In genomic region chr15:82314769-82315518, GRCh38 we compare ENCODE assay signal across 19 cellular contexts. TPM values are rescaled to one million over a fixed set of nuclear protein-coding genes. Genes with fewer than 3 reads are reported as not detected.
DNase-seq lines count a peak whose midpoint lies in the region; ATAC-seq and TF ChIP-seq lines count a peak whose summit lies in the region.
"Had no signal": no experiment of that assay in that cellular context is flagged by ENCODE, and none has a peak within 500 bp of the region (broad histone marks: within the 10 kb centered on the region; RNA-seq: fewer than 3 reads in every experiment).

No MANE protein-coding gene starts in this region.

- H3K4me1 ChIP-seq in RWPE2 (ENCODE audit: insufficient read depth, poor library complexity, severe bottlenecking) = no peaks in the 10 kb centered on the region
- H3K4me1 ChIP-seq: Caco-2 had no signal

- no peak for ATAC-seq in activated naive CD8-positive, alpha-beta T cell treated with anti-CD3 and anti-CD28 coated beads, Interleukin-2, amount 10 ng/mL, durations not matched to agents 7 days and 5 days (ENCODE audit: low read depth)
- no peak for ATAC-seq in activated naive CD8-positive, alpha-beta T cell treated with anti-CD3 and anti-CD28 coated beads, Interleukin-2, amount 50 U/mL, for 24 hours
- no peak for ATAC-seq in RWPE2 (ENCODE audit: low read depth)
- ATAC-seq in stimulated activated effector memory CD8-positive, alpha-beta T cell treated with anti-CD3 and anti-CD28 coated beads, Interleukin-12 subunit alpha, Interleukin-12 subunit beta, amount 100 ng/mL, for 72 hours = no peak
- ATAC-seq: HepG2, PC-3 had no signal

- H3K27me3 ChIP-seq in RWPE2 (ENCODE audit: insufficient read depth, poor library complexity, severe bottlenecking) = no peaks in the 10 kb centered on the region

- peaks cover 1% of the 10 kb centered on the region for H3K4me1 Mint-ChIP-seq in activated naive CD8-positive, alpha-beta T cell treated with anti-CD3 and anti-CD28 coated beads, Interleukin-2, amount 10 ng/mL, durations not matched to agents 7 days and 5 days
- H3K4me1 Mint-ChIP-seq in activated naive CD8-positive, alpha-beta T cell treated with anti-CD3 and anti-CD28 coated beads, Interleukin-2, amount 50 U/mL, for 24 hours = no peaks in the 10 kb centered on the region
- H3K4me1 Mint-ChIP-seq in stimulated activated effector memory CD8-positive, alpha-beta T cell treated with anti-CD3 and anti-CD28 coated beads, Interleukin-12 subunit alpha, Interleukin-12 subunit beta, amount 100 ng/mL, for 72 hours = no peaks in the 10 kb centered on the region
- H3K4me1 Mint-ChIP-seq: B cell; CD4-positive, CD25-positive, alpha-beta regulatory T cell had no signal

- peaks cover 4% of the 10 kb centered on the region for H3K36me3 Mint-ChIP-seq in activated naive CD8-positive, alpha-beta T cell treated with anti-CD3 and anti-CD28 coated beads, Interleukin-2, amount 10 ng/mL, durations not matched to agents 7 days and 5 days
- H3K36me3 Mint-ChIP-seq in activated naive CD8-positive, alpha-beta T cell treated with anti-CD3 and anti-CD28 coated beads, Interleukin-2, amount 50 U/mL, for 24 hours (ENCODE audit: low read depth) = peaks cover 3% of the 10 kb centered on the region
- no peaks in the 10 kb centered on the region for H3K36me3 Mint-ChIP-seq in stimulated activated effector memory CD8-positive, alpha-beta T cell treated with anti-CD3 and anti-CD28 coated beads, Interleukin-12 subunit alpha, Interleukin-12 subunit beta, amount 100 ng/mL, for 72 hours
- H3K36me3 Mint-ChIP-seq: CD4-positive, CD25-positive, alpha-beta regulatory T cell had no signal

- no peak overlapping the region for H3K27ac Mint-ChIP-seq in activated naive CD8-positive, alpha-beta T cell treated with anti-CD3 and anti-CD28 coated beads, Interleukin-2, amount 10 ng/mL, durations not matched to agents 7 days and 5 days
- no peak overlapping the region for H3K27ac Mint-ChIP-seq in activated naive CD8-positive, alpha-beta T cell treated with anti-CD3 and anti-CD28 coated beads, Interleukin-2, amount 50 U/mL, for 24 hours
- peak overlapping the region; percentile 71 for H3K27ac Mint-ChIP-seq in stimulated activated effector memory CD8-positive, alpha-beta T cell treated with anti-CD3 and anti-CD28 coated beads, Interleukin-12 subunit alpha, Interleukin-12 subunit beta, amount 100 ng/mL, for 72 hours
- H3K27ac Mint-ChIP-seq: B cell; CD4-positive, CD25-positive, alpha-beta regulatory T cell; HFFc6 had no signal

- DNase-seq in activated naive CD8-positive, alpha-beta T cell treated with anti-CD3 and anti-CD28 coated beads, Interleukin-2, amount 10 ng/mL, durations not matched to agents 7 days and 5 days = peak; percentile 19
- DNase-seq in activated naive CD8-positive, alpha-beta T cell treated with anti-CD3 and anti-CD28 coated beads, Interleukin-2, amount 50 U/mL, for 24 hours = no peak
- DNase-seq in RWPE2 (ENCODE audit: low spot score) = peak; percentile 53
- DNase-seq in mesenteric fat pad (ENCODE audit: low spot score) = peak; percentile 76
- DNase-seq in stimulated activated effector memory CD8-positive, alpha-beta T cell treated with anti-CD3 and anti-CD28 coated beads, Interleukin-12 subunit alpha, Interleukin-12 subunit beta, amount 100 ng/mL, for 72 hours (ENCODE audit: low spot score in 2 of 2) = no peak
- no peak for DNase-seq in globus pallidus (ENCODE audit: low spot score)
- no peak for DNase-seq in SKM-1 (lab: John Stamatoyannopoulos, UW; ENCODE audit: unreplicated experiment)
- DNase-seq: Caco-2; CD4-positive, CD25-positive, alpha-beta regulatory T cell; GDM1; HFFc6; KBM-7; NCI-H1105; NCI-H345; NCI-H524 treated with DMSO at 0.1 percent for 48 hours; PC-3; RPMI8226 had no signal

- no peaks in the 10 kb centered on the region for H3K9me3 ChIP-seq in RWPE2 (ENCODE audit: severe bottlenecking)
- H3K9me3 ChIP-seq: Caco-2 had no signal

- H3K4me3 Mint-ChIP-seq in activated naive CD8-positive, alpha-beta T cell treated with anti-CD3 and anti-CD28 coated beads, Interleukin-2, amount 10 ng/mL, durations not matched to agents 7 days and 5 days = no peak overlapping the region
- no peak overlapping the region for H3K4me3 Mint-ChIP-seq in activated naive CD8-positive, alpha-beta T cell treated with anti-CD3 and anti-CD28 coated beads, Interleukin-2, amount 50 U/mL, for 24 hours
- H3K4me3 Mint-ChIP-seq in stimulated activated effector memory CD8-positive, alpha-beta T cell treated with anti-CD3 and anti-CD28 coated beads, Interleukin-12 subunit alpha, Interleukin-12 subunit beta, amount 100 ng/mL, for 72 hours = no peak overlapping the region
- H3K4me3 Mint-ChIP-seq: B cell; CD4-positive, CD25-positive, alpha-beta regulatory T cell; HFFc6 had no signal

- no peak overlapping the region for H3K27ac ChIP-seq in RWPE2 (ENCODE audit: poor library complexity, severe bottlenecking)

- H3K9me3 Mint-ChIP-seq in activated naive CD8-positive, alpha-beta T cell treated with anti-CD3 and anti-CD28 coated beads, Interleukin-2, amount 10 ng/mL, durations not matched to agents 7 days and 5 days = peaks cover 2% of the 10 kb centered on the region
- H3K9me3 Mint-ChIP-seq in activated naive CD8-positive, alpha-beta T cell treated with anti-CD3 and anti-CD28 coated beads, Interleukin-2, amount 50 U/mL, for 24 hours = no peaks in the 10 kb centered on the region
- peaks cover 9% of the 10 kb centered on the region for H3K9me3 Mint-ChIP-seq in stimulated activated effector memory CD8-positive, alpha-beta T cell treated with anti-CD3 and anti-CD28 coated beads, Interleukin-12 subunit alpha, Interleukin-12 subunit beta, amount 100 ng/mL, for 72 hours

- peaks cover 6% of the 10 kb centered on the region for H3K27me3 Mint-ChIP-seq in activated naive CD8-positive, alpha-beta T cell treated with anti-CD3 and anti-CD28 coated beads, Interleukin-2, amount 10 ng/mL, durations not matched to agents 7 days and 5 days
- no peaks in the 10 kb centered on the region for H3K27me3 Mint-ChIP-seq in activated naive CD8-positive, alpha-beta T cell treated with anti-CD3 and anti-CD28 coated beads, Interleukin-2, amount 50 U/mL, for 24 hours

- TF ChIP-seq CTCF in RWPE2 (IDR thresholded peaks at IDR 0.05; ENCODE audit: poor library complexity, severe bottlenecking) = no peak

- no peaks in the 10 kb centered on the region for H3K36me3 ChIP-seq in RWPE2 (ENCODE audit: low read depth)

- no peak overlapping the region for H3K4me3 ChIP-seq in RWPE2 (ENCODE audit: severe bottlenecking)

- POLR2A ChIA-PET in activated naive CD8-positive, alpha-beta T cell treated with anti-CD3 and anti-CD28 coated beads, Interleukin-2, amount 10 ng/mL, durations not matched to agents 7 days and 5 days (lab: Charles Lee) = no interaction called here

RNA-seq across cellular contexts. Expression of gene GOLGA6L10, which starts 34.3 kb away (rescaled TPM):
- total RNA-seq in activated naive CD8-positive, alpha-beta T cell treated with anti-CD3 and anti-CD28 coated beads, Interleukin-2, amount 10 ng/mL, durations not matched to agents 7 days and 5 days = 1 to 10 TPM; 4.2 TPM
- 0.77 TPM for total RNA-seq in mesenteric fat pad

RNA-seq across cellular contexts. Expression of gene SAXO2, which starts 52.3 kb away (rescaled TPM):
- 1 to 10 TPM; 1.3 to 1.6 TPM for total RNA-seq in activated naive CD8-positive, alpha-beta T cell treated with anti-CD3 and anti-CD28 coated beads, Interleukin-2, amount 10 ng/mL, durations not matched to agents 7 days and 5 days
- 4.0 TPM for total RNA-seq in mesenteric fat pad
- total RNA-seq: CD4-positive, CD25-positive, alpha-beta regulatory T cell had no signal

RNA-seq across cellular contexts. Expression of gene EFL1, which starts 52.4 kb away (rescaled TPM):
- 10 to 100 TPM; 24.2 to 26.4 TPM for total RNA-seq in activated naive CD8-positive, alpha-beta T cell treated with anti-CD3 and anti-CD28 coated beads, Interleukin-2, amount 10 ng/mL, durations not matched to agents 7 days and 5 days
- total RNA-seq in mesenteric fat pad = 21.6 TPM

Comparison
In these comparisons a context has a peak if more than half of its experiments do, and no peak if none do; other contexts are left out.
1. DNase-seq: peak in activated naive CD8-positive, alpha-beta T cell treated with anti-CD3 and anti-CD28 coated beads, Interleukin-2, amount 10 ng/mL, durations not matched to agents 7 days and 5 days (single experiment), RWPE2 (single experiment) and mesenteric fat pad (single experiment); none in activated naive CD8-positive, alpha-beta T cell treated with anti-CD3 and anti-CD28 coated beads, Interleukin-2, amount 50 U/mL, for 24 hours (single experiment), stimulated activated effector memory CD8-positive, alpha-beta T cell treated with anti-CD3 and anti-CD28 coated beads, Interleukin-12 subunit alpha, Interleukin-12 subunit beta, amount 100 ng/mL, for 72 hours (0 of 2), globus pallidus (single experiment) and SKM-1 (single experiment).